Comparison of ENCODE assay signal across 1 cellular context in the genomic region with DNA sequence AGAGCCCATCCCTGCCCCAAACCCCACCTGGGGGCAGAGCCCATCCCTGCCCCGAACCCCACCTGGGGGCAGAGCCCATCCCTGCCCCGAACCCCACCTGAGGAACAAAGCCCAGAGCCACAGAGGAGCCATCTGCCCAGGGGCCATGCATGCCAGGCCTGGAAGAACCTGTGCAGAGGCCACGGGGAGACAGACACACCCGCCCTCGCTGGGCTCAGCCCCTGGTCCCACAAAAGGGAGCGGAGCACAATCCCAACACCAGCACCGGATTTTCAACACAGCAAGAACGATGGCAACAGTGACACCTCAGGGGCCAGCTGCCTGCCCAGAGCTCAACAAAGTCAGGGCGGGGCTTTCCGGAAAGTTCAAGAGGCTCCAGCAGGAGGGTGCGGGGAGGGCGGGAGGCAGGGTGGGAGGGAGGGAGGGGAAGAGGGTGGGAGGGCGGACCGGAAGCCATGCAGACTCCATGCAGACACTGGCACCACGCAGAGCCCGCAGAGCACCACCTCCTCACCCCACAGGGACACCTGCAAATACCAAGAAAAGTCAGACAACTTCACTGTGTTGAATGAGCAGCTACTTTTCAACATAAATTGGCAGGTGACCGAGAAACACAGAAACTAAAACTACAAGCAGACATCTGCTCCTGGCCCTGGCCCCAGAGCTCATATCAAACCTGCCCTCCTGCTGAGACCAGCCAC.
TF ChIP-seq lines count a peak whose summit lies in the region.

No MANE protein-coding gene starts in this region.

TF ChIP-seq in SK-N-SH, 30 proteins besides CTCF, POLR2A, EP300 and RAD21 (continued from another document):
- TF ChIP-seq, protein P1, sequence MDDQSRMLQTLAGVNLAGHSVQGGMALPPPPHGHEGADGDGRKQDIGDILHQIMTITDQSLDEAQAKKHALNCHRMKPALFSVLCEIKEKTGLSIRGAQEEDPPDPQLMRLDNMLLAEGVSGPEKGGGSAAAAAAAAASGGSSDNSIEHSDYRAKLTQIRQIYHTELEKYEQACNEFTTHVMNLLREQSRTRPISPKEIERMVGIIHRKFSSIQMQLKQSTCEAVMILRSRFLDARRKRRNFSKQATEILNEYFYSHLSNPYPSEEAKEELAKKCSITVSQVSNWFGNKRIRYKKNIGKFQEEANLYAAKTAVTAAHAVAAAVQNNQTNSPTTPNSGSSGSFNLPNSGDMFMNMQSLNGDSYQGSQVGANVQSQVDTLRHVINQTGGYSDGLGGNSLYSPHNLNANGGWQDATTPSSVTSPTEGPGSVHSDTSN (IDR thresholded peaks at IDR 0.05): no peak
- TF ChIP-seq POLR2AphosphoS5 (IDR thresholded peaks at IDR 0.05; ENCODE audit: low read depth, low read length) (no peak), EZH2phosphoT487 (IDR thresholded peaks at IDR 0.05; ENCODE audit: borderline replicate concordance, low read depth) (no peak), GABPA (IDR thresholded peaks at IDR 0.05; ENCODE audit: low read depth) (no peak), SMC3 (IDR thresholded peaks at IDR 0.05; ENCODE audit: low read depth, low read length) (no peak), CHD2 (IDR thresholded peaks at IDR 0.05; ENCODE audit: low read length, partially characterized antibody) (no peak), SIN3A (IDR thresholded peaks at IDR 0.05; ENCODE audit: borderline replicate concordance, low read depth, low read length) (no peak)
- TF ChIP-seq, protein P2, sequence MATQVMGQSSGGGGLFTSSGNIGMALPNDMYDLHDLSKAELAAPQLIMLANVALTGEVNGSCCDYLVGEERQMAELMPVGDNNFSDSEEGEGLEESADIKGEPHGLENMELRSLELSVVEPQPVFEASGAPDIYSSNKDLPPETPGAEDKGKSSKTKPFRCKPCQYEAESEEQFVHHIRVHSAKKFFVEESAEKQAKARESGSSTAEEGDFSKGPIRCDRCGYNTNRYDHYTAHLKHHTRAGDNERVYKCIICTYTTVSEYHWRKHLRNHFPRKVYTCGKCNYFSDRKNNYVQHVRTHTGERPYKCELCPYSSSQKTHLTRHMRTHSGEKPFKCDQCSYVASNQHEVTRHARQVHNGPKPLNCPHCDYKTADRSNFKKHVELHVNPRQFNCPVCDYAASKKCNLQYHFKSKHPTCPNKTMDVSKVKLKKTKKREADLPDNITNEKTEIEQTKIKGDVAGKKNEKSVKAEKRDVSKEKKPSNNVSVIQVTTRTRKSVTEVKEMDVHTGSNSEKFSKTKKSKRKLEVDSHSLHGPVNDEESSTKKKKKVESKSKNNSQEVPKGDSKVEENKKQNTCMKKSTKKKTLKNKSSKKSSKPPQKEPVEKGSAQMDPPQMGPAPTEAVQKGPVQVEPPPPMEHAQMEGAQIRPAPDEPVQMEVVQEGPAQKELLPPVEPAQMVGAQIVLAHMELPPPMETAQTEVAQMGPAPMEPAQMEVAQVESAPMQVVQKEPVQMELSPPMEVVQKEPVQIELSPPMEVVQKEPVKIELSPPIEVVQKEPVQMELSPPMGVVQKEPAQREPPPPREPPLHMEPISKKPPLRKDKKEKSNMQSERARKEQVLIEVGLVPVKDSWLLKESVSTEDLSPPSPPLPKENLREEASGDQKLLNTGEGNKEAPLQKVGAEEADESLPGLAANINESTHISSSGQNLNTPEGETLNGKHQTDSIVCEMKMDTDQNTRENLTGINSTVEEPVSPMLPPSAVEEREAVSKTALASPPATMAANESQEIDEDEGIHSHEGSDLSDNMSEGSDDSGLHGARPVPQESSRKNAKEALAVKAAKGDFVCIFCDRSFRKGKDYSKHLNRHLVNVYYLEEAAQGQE (IDR thresholded peaks at IDR 0.05; ENCODE audit: low read depth, low read length): no peak
